ENCODE assay signal across 1 cellular context in genomic region chr17:79326814-79327213, GRCh38.
TF ChIP-seq lines count a peak whose summit lies in the region.

No MANE protein-coding gene starts in this region.

TF ChIP-seq in WTC11, 78 proteins besides CTCF, POLR2A, EP300 and RAD21 (continued from another document):
- TF ChIP-seq, protein P1, sequence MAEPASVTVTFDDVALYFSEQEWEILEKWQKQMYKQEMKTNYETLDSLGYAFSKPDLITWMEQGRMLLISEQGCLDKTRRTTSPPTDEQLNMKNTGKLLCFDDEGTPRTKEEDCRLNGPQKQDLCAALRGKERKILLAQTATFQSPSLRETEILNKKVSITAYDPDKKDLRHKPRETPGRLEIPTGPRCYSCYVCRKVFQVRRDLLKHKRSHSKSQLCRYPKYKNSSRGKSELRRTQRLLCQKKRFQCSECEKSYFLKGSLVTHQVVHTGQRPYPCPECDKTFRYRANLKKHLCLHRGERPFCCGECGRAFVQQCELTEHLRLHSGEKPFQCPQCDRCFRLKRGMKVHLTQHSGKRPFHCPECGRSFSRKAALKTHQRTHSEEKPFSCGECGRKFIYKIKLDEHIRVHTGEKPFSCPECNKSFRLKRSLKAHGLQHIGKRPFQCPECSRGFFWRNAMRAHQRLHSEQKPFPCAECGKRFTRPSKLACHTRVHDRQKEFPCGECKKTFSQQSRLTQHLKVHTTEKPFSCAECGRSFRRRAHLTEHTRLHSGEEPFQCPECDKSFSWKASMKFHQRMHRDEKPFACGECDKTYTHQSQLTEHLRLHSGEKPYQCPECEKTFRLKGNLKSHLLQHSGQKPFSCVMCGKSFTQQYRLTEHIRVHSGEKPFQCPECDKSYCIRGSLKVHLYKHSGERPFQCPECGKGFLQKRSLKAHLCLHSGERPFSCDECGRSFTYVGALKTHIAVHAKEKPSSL (CRISPR knock-in tag; conservative IDR thresholded peaks at IDR 0.05) = no peak
- no peak for TF ChIP-seq NFATC4 (CRISPR knock-in tag; IDR thresholded peaks at IDR 0.05)
- no peak for TF ChIP-seq ATF3 (CRISPR knock-in tag; conservative IDR thresholded peaks at IDR 0.05)
- no peak for TF ChIP-seq FOXP4 (CRISPR knock-in tag; IDR thresholded peaks at IDR 0.05)
- TF ChIP-seq JUN (CRISPR knock-in tag; IDR thresholded peaks at IDR 0.05) = no peak
- TF ChIP-seq, protein P2, sequence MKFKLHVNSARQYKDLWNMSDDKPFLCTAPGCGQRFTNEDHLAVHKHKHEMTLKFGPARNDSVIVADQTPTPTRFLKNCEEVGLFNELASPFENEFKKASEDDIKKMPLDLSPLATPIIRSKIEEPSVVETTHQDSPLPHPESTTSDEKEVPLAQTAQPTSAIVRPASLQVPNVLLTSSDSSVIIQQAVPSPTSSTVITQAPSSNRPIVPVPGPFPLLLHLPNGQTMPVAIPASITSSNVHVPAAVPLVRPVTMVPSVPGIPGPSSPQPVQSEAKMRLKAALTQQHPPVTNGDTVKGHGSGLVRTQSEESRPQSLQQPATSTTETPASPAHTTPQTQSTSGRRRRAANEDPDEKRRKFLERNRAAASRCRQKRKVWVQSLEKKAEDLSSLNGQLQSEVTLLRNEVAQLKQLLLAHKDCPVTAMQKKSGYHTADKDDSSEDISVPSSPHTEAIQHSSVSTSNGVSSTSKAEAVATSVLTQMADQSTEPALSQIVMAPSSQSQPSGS (CRISPR knock-in tag; IDR thresholded peaks at IDR 0.05; ENCODE audit: borderline replicate concordance, low read depth) = no peak
- no peak for TF ChIP-seq STAT6 (CRISPR knock-in tag; conservative IDR thresholded peaks at IDR 0.05; ENCODE audit: low read depth)
- no peak for TF ChIP-seq CREB1 (CRISPR knock-in tag; IDR thresholded peaks at IDR 0.05)
- no peak for TF ChIP-seq GRHL2 (CRISPR knock-in tag; IDR thresholded peaks at IDR 0.05; ENCODE audit: insufficient replicate concordance, severe bottlenecking)
- no peak for TF ChIP-seq TEAD1 (CRISPR knock-in tag; IDR thresholded peaks at IDR 0.05)
- TF ChIP-seq, protein P3, sequence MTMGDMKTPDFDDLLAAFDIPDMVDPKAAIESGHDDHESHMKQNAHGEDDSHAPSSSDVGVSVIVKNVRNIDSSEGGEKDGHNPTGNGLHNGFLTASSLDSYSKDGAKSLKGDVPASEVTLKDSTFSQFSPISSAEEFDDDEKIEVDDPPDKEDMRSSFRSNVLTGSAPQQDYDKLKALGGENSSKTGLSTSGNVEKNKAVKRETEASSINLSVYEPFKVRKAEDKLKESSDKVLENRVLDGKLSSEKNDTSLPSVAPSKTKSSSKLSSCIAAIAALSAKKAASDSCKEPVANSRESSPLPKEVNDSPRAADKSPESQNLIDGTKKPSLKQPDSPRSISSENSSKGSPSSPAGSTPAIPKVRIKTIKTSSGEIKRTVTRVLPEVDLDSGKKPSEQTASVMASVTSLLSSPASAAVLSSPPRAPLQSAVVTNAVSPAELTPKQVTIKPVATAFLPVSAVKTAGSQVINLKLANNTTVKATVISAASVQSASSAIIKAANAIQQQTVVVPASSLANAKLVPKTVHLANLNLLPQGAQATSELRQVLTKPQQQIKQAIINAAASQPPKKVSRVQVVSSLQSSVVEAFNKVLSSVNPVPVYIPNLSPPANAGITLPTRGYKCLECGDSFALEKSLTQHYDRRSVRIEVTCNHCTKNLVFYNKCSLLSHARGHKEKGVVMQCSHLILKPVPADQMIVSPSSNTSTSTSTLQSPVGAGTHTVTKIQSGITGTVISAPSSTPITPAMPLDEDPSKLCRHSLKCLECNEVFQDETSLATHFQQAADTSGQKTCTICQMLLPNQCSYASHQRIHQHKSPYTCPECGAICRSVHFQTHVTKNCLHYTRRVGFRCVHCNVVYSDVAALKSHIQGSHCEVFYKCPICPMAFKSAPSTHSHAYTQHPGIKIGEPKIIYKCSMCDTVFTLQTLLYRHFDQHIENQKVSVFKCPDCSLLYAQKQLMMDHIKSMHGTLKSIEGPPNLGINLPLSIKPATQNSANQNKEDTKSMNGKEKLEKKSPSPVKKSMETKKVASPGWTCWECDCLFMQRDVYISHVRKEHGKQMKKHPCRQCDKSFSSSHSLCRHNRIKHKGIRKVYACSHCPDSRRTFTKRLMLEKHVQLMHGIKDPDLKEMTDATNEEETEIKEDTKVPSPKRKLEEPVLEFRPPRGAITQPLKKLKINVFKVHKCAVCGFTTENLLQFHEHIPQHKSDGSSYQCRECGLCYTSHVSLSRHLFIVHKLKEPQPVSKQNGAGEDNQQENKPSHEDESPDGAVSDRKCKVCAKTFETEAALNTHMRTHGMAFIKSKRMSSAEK (CRISPR knock-in tag; IDR thresholded peaks at IDR 0.05; ENCODE audit: borderline replicate concordance) = no peak
- TF ChIP-seq, protein P4, sequence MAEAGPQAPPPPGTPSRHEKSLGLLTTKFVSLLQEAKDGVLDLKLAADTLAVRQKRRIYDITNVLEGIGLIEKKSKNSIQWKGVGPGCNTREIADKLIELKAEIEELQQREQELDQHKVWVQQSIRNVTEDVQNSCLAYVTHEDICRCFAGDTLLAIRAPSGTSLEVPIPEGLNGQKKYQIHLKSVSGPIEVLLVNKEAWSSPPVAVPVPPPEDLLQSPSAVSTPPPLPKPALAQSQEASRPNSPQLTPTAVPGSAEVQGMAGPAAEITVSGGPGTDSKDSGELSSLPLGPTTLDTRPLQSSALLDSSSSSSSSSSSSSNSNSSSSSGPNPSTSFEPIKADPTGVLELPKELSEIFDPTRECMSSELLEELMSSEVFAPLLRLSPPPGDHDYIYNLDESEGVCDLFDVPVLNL (CRISPR knock-in tag; IDR thresholded peaks at IDR 0.05; ENCODE audit: borderline replicate concordance, low read depth) = no peak
- TF ChIP-seq OVOL2 (CRISPR knock-in tag; IDR thresholded peaks at IDR 0.05; ENCODE audit: borderline replicate concordance) = no peak
